22 cellular contexts compared by ENCODE assay signal in the genomic region with DNA sequence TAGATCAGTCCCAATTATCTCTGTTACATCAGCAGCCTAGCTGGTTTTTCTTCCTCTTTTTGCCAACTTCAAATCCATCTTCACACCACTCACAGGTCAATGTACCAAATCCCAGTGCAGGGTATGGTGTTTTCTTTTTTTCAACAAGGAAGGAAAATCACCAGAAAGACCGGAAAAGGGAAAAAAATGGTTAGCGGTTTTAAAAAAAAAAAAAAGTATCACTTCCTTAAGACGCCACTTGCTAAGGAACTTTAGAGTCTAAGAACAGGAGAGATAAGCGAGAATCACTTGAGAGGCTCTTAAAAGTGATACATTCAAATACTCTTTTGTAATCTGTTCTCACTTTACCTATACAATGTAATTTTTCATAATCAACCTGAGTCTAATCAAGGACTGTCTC. TPM values are rescaled to one million over a fixed set of nuclear protein-coding genes. Genes with fewer than 3 reads are reported as not detected.
"Had no signal": no experiment of that assay in that cellular context is flagged by ENCODE, and none has a peak within 500 bp of the region (broad histone marks: within the 10 kb centered on the region; RNA-seq: fewer than 3 reads in every experiment).

No MANE protein-coding gene starts in this region.

- H3K9ac ChIP-seq: parathyroid adenoma had no signal

- H3K4me3 ChIP-seq: dorsolateral prefrontal cortex, lower lobe of right lung, sigmoid colon, thyroid gland had no signal

- H3K4me1 ChIP-seq: lower lobe of right lung, parathyroid adenoma, sigmoid colon, thyroid gland had no signal

- H3K36me3 ChIP-seq: lower lobe of right lung, sigmoid colon, thyroid gland had no signal

- H3K27ac ChIP-seq: dorsolateral prefrontal cortex, epithelial cell of prostate, lower lobe of right lung, parathyroid adenoma, sigmoid colon, thyroid gland had no signal

- DNase-seq: activated CD4-positive, alpha-beta T cell treated with anti-CD3 and anti-CD28 coated beads, Interleukin-2, amount 10 ng/mL, durations not matched to agents 24 days and 14 days; activated CD8-positive, alpha-beta T cell treated with anti-CD3 and anti-CD28 coated beads for 36 hours; activated naive CD4-positive, alpha-beta T cell treated with anti-CD3 and anti-CD28 coated beads, Interleukin-2, amount 10 ng/mL, durations not matched to agents 7 days and 5 days; activated naive CD8-positive, alpha-beta T cell treated with anti-CD3 and anti-CD28 coated beads, Interleukin-2, amount 50 U/mL, for 24 hours; activated T-cell treated with anti-CD3 and anti-CD28 coated beads, Interleukin-2, amount 50 U/mL, for 1 hour; caudate nucleus; dorsolateral prefrontal cortex; foreskin fibroblast; islet precursor cell; left colon; lower lobe of right lung; sigmoid colon; stimulated activated CD4-positive, alpha-beta T cell treated with anti-CD3 and anti-CD28 coated beads, Interleukin-4, amount 100 ng/mL, for 4 hours; T-helper 2 cell; thyroid gland had no signal

- H3K9me3 ChIP-seq: lower lobe of right lung, sigmoid colon, thyroid gland had no signal

- H3K79me2 ChIP-seq: parathyroid adenoma had no signal

- H3K4me1 Mint-ChIP-seq: activated CD4-positive, alpha-beta T cell treated with anti-CD3 and anti-CD28 coated beads, Interleukin-2, amount 10 ng/mL, durations not matched to agents 24 days and 14 days; activated naive CD4-positive, alpha-beta T cell treated with anti-CD3 and anti-CD28 coated beads, Interleukin-2, amount 10 ng/mL, durations not matched to agents 7 days and 5 days; activated naive CD8-positive, alpha-beta T cell treated with anti-CD3 and anti-CD28 coated beads, Interleukin-2, amount 50 U/mL, for 24 hours; brain; nephron had no signal

- H3K27me3 Mint-ChIP-seq: activated CD4-positive, alpha-beta T cell treated with anti-CD3 and anti-CD28 coated beads, Interleukin-2, amount 10 ng/mL, durations not matched to agents 24 days and 14 days; activated naive CD4-positive, alpha-beta T cell treated with anti-CD3 and anti-CD28 coated beads, Interleukin-2, amount 10 ng/mL, durations not matched to agents 7 days and 5 days; brain had no signal

- H3K9me3 Mint-ChIP-seq: activated CD4-positive, alpha-beta T cell treated with anti-CD3 and anti-CD28 coated beads, Interleukin-2, amount 10 ng/mL, durations not matched to agents 24 days and 14 days; activated CD8-positive, alpha-beta T cell treated with anti-CD3 and anti-CD28 coated beads for 36 hours; activated naive CD4-positive, alpha-beta T cell treated with anti-CD3 and anti-CD28 coated beads, Interleukin-2, amount 10 ng/mL, durations not matched to agents 7 days and 5 days; activated naive CD8-positive, alpha-beta T cell treated with anti-CD3 and anti-CD28 coated beads, Interleukin-2, amount 50 U/mL, for 24 hours; brain; nephron; stimulated activated memory B cell treated with anti-CD40 and anti-IgM and Interleukin-4, amounts not matched to agents 10 μg/mL and 1 μg/mL and 100 μg/mL, for 72 hours had no signal

- H3K27ac Mint-ChIP-seq: activated CD4-positive, alpha-beta T cell treated with anti-CD3 and anti-CD28 coated beads, Interleukin-2, amount 10 ng/mL, durations not matched to agents 24 days and 14 days; activated CD8-positive, alpha-beta T cell treated with anti-CD3 and anti-CD28 coated beads for 36 hours; activated naive CD4-positive, alpha-beta T cell treated with anti-CD3 and anti-CD28 coated beads, Interleukin-2, amount 10 ng/mL, durations not matched to agents 7 days and 5 days; activated naive CD8-positive, alpha-beta T cell treated with anti-CD3 and anti-CD28 coated beads, Interleukin-2, amount 50 U/mL, for 24 hours; brain; nephron; stimulated activated memory B cell treated with anti-CD40 and anti-IgM and Interleukin-4, amounts not matched to agents 10 μg/mL and 1 μg/mL and 100 μg/mL, for 72 hours had no signal

- H2AFZ ChIP-seq: parathyroid adenoma had no signal

- ATAC-seq: activated CD8-positive, alpha-beta T cell treated with anti-CD3 and anti-CD28 coated beads for 36 hours; activated naive CD8-positive, alpha-beta T cell treated with anti-CD3 and anti-CD28 coated beads, Interleukin-2, amount 50 U/mL, for 24 hours; left colon; lower lobe of right lung; stimulated activated memory B cell treated with anti-CD40 and anti-IgM and Interleukin-4, amounts not matched to agents 10 μg/mL and 1 μg/mL and 100 μg/mL, for 72 hours had no signal

- H3K4me3 Mint-ChIP-seq: activated CD4-positive, alpha-beta T cell treated with anti-CD3 and anti-CD28 coated beads, Interleukin-2, amount 10 ng/mL, durations not matched to agents 24 days and 14 days; activated CD8-positive, alpha-beta T cell treated with anti-CD3 and anti-CD28 coated beads for 36 hours; activated naive CD4-positive, alpha-beta T cell treated with anti-CD3 and anti-CD28 coated beads, Interleukin-2, amount 10 ng/mL, durations not matched to agents 7 days and 5 days; activated naive CD8-positive, alpha-beta T cell treated with anti-CD3 and anti-CD28 coated beads, Interleukin-2, amount 50 U/mL, for 24 hours; brain; nephron; stimulated activated memory B cell treated with anti-CD40 and anti-IgM and Interleukin-4, amounts not matched to agents 10 μg/mL and 1 μg/mL and 100 μg/mL, for 72 hours had no signal

- H3K36me3 Mint-ChIP-seq: activated naive CD4-positive, alpha-beta T cell treated with anti-CD3 and anti-CD28 coated beads, Interleukin-2, amount 10 ng/mL, durations not matched to agents 7 days and 5 days; brain; stimulated activated memory B cell treated with anti-CD40 and anti-IgM and Interleukin-4, amounts not matched to agents 10 μg/mL and 1 μg/mL and 100 μg/mL, for 72 hours had no signal

- H3K27me3 ChIP-seq: sigmoid colon, thyroid gland had no signal

RNA-seq across cellular contexts. Expression of a gene that starts 3.1 kb away (rescaled TPM):
- total RNA-seq: activated CD4-positive, alpha-beta T cell treated with anti-CD3 and anti-CD28 coated beads, Interleukin-2, amount 10 ng/mL, durations not matched to agents 24 days and 14 days; activated CD8-positive, alpha-beta T cell treated with anti-CD3 and anti-CD28 coated beads for 36 hours; left colon; lower lobe of right lung; renal cortical epithelial cell; sigmoid colon; thyroid gland; urinary bladder had no signal
- polyA plus RNA-seq: sigmoid colon, urinary bladder had no signal

RNA-seq across cellular contexts. Expression of a gene that starts 4.5 kb away (rescaled TPM):
- total RNA-seq: activated CD4-positive, alpha-beta T cell treated with anti-CD3 and anti-CD28 coated beads, Interleukin-2, amount 10 ng/mL, durations not matched to agents 24 days and 14 days; activated CD8-positive, alpha-beta T cell treated with anti-CD3 and anti-CD28 coated beads for 36 hours; dorsolateral prefrontal cortex; left colon; lower lobe of right lung; renal cortical epithelial cell; sigmoid colon; thyroid gland; urinary bladder had no signal
- polyA plus RNA-seq: sigmoid colon, urinary bladder had no signal
